9 cellular contexts compared by ENCODE assay signal in genomic region chr1:25502957-25503356, GRCh38. TPM values are rescaled to one million over a fixed set of nuclear protein-coding genes. Genes with fewer than 3 reads are reported as not detected.
DNase-seq lines count a peak whose midpoint lies in the region; ATAC-seq and TF ChIP-seq lines count a peak whose summit lies in the region.
"Had no signal": no experiment of that assay in that cellular context is flagged by ENCODE, and none has a peak within 500 bp of the region (broad histone marks: within the 10 kb centered on the region; RNA-seq: fewer than 3 reads in every experiment).

No MANE protein-coding gene starts in this region.

- peaks cover 29% of the 10 kb centered on the region for H3K4me1 Mint-ChIP-seq in activated naive CD8-positive, alpha-beta T cell (ENCODE audit: low read depth)
- H3K4me1 Mint-ChIP-seq in activated naive CD8-positive, alpha-beta T cell treated with anti-CD3 and anti-CD28 coated beads, Interleukin-2, amount 50 U/mL, for 24 hours, result peaks cover 10% of the 10 kb centered on the region
- H3K4me1 Mint-ChIP-seq in activated T-helper 17 cell treated with anti-CD3 and anti-CD28 coated beads, Interleukin-2, amount 50 U/mL, for 72 hours, result peaks cover 5% of the 10 kb centered on the region
- no peaks in the 10 kb centered on the region for H3K4me1 Mint-ChIP-seq in Calu3 (ENCODE audit: low read depth, unreplicated experiment)

- H3K4me1 ChIP-seq in thoracic aorta (ENCODE audit: control insufficient read depth in 1 of 2, low read depth in 2 of 2), result peaks cover 29 to 78% of the 10 kb centered on the region in 2 donors

- H3K4me3 ChIP-seq in fibroblast of mammary gland (ENCODE audit: control insufficient read depth, low read depth, low read length), result no peak overlapping the region
- H3K4me3 ChIP-seq in thoracic aorta, result no peak overlapping the region
- H3K4me3 ChIP-seq: vagina had no signal

- H3K36me3 ChIP-seq in thoracic aorta, result no peaks in the 10 kb centered on the region

- H3K27me3 ChIP-seq in thoracic aorta (replicated peaks; ENCODE audit: insufficient read depth), result no peaks in the 10 kb centered on the region
- H3K27me3 ChIP-seq: vagina had no signal

- CTCF ChIA-PET in Calu3 (lab: Charles Lee), result no interaction called here

- DNase-seq in activated naive CD8-positive, alpha-beta T cell treated with anti-CD3 and anti-CD28 coated beads, Interleukin-2, amount 50 U/mL, for 24 hours, result no peak
- peak; percentile 12 for DNase-seq in fibroblast of mammary gland (ENCODE audit: low read depth)
- no peak for DNase-seq in thoracic aorta (ENCODE audit: low spot score)
- DNase-seq in Calu3, result no peak
- no peak for DNase-seq in DMS114 treated with DMSO at 0.1 percent for 48 hours (lab: John Stamatoyannopoulos, UW; ENCODE audit: unreplicated experiment)
- no peak for DNase-seq in cerebellar nuclear complex (lab: John Stamatoyannopoulos, UW)

- H3K4me3 Mint-ChIP-seq in activated naive CD8-positive, alpha-beta T cell, result no peak overlapping the region
- no peak overlapping the region for H3K4me3 Mint-ChIP-seq in activated naive CD8-positive, alpha-beta T cell treated with anti-CD3 and anti-CD28 coated beads, Interleukin-2, amount 50 U/mL, for 24 hours
- H3K4me3 Mint-ChIP-seq in activated T-helper 17 cell treated with anti-CD3 and anti-CD28 coated beads, Interleukin-2, amount 50 U/mL, for 72 hours, result no peak overlapping the region
- H3K4me3 Mint-ChIP-seq in Calu3 (ENCODE audit: low read depth, unreplicated experiment), result no peak overlapping the region

- no peaks in the 10 kb centered on the region for H3K9me3 Mint-ChIP-seq in activated naive CD8-positive, alpha-beta T cell (ENCODE audit: low read depth)
- H3K9me3 Mint-ChIP-seq in activated naive CD8-positive, alpha-beta T cell treated with anti-CD3 and anti-CD28 coated beads, Interleukin-2, amount 50 U/mL, for 24 hours, result no peaks in the 10 kb centered on the region
- H3K9me3 Mint-ChIP-seq in activated T-helper 17 cell treated with anti-CD3 and anti-CD28 coated beads, Interleukin-2, amount 50 U/mL, for 72 hours, result no peaks in the 10 kb centered on the region
- H3K9me3 Mint-ChIP-seq in Calu3 (ENCODE audit: low read depth, unreplicated experiment), result no peaks in the 10 kb centered on the region

- no TSS peak for BruUV-seq in Calu3 (replicated peaks; lab: Mats Ljungman, UMichigan)

- H3K27ac Mint-ChIP-seq in activated naive CD8-positive, alpha-beta T cell, result peak overlapping the region; percentile 54
- no peak overlapping the region for H3K27ac Mint-ChIP-seq in activated naive CD8-positive, alpha-beta T cell treated with anti-CD3 and anti-CD28 coated beads, Interleukin-2, amount 50 U/mL, for 24 hours
- peak overlapping the region; percentile 53 for H3K27ac Mint-ChIP-seq in activated T-helper 17 cell treated with anti-CD3 and anti-CD28 coated beads, Interleukin-2, amount 50 U/mL, for 72 hours
- no peak overlapping the region for H3K27ac Mint-ChIP-seq in Calu3 (ENCODE audit: unreplicated experiment)

- no peaks in the 10 kb centered on the region for H3K27me3 Mint-ChIP-seq in activated naive CD8-positive, alpha-beta T cell
- H3K27me3 Mint-ChIP-seq in activated naive CD8-positive, alpha-beta T cell treated with anti-CD3 and anti-CD28 coated beads, Interleukin-2, amount 50 U/mL, for 24 hours, result no peaks in the 10 kb centered on the region
- no peaks in the 10 kb centered on the region for H3K27me3 Mint-ChIP-seq in activated T-helper 17 cell treated with anti-CD3 and anti-CD28 coated beads, Interleukin-2, amount 50 U/mL, for 72 hours
- no peaks in the 10 kb centered on the region for H3K27me3 Mint-ChIP-seq in Calu3 (ENCODE audit: unreplicated experiment)

- H3K36me3 Mint-ChIP-seq in activated naive CD8-positive, alpha-beta T cell, result no peaks in the 10 kb centered on the region
- peaks cover 3% of the 10 kb centered on the region for H3K36me3 Mint-ChIP-seq in activated naive CD8-positive, alpha-beta T cell treated with anti-CD3 and anti-CD28 coated beads, Interleukin-2, amount 50 U/mL, for 24 hours (ENCODE audit: low read depth)
- peaks cover 28% of the 10 kb centered on the region for H3K36me3 Mint-ChIP-seq in activated T-helper 17 cell treated with anti-CD3 and anti-CD28 coated beads, Interleukin-2, amount 50 U/mL, for 72 hours (ENCODE audit: low read depth)
- H3K36me3 Mint-ChIP-seq in Calu3 (ENCODE audit: insufficient read depth, unreplicated experiment), result peaks cover 11% of the 10 kb centered on the region

- H3K27ac ChIP-seq in thoracic aorta, result peak overlapping the region; percentile 33 to 46
- H3K27ac ChIP-seq: vagina had no signal

- no peak for ATAC-seq in activated naive CD8-positive, alpha-beta T cell treated with anti-CD3 and anti-CD28 coated beads, Interleukin-2, amount 50 U/mL, for 24 hours
- ATAC-seq in activated T-helper 17 cell treated with anti-CD3 and anti-CD28 coated beads, Interleukin-2, amount 50 U/mL, for 72 hours (replicated peaks), result no peak
- ATAC-seq in thoracic aorta (ENCODE audit: insufficient number of reproducible peaks, low FRiP score, low read depth), result no peak

- intact Hi-C loops in Calu3 (cut with micrococcal nuclease; ENCODE audit: unreplicated experiment), result loop anchor here (5.0 kb wide), 2 partner anchors 294 to 309 kb away; no protein-coding TSS in a partner anchor

- no peak for TF ChIP-seq CTCF in fibroblast of mammary gland (conservative IDR thresholded peaks at IDR 0.05; ENCODE audit: control insufficient read depth, insufficient read depth, low read depth, low read length)
- no peak for TF ChIP-seq CTCF in thoracic aorta (IDR thresholded peaks at IDR 0.05)
- TF ChIP-seq CTCF in Calu3 (IDR thresholded peaks at IDR 0.05; ENCODE audit: unreplicated experiment), result no peak

- H3K9me3 ChIP-seq in thoracic aorta, result no peaks in the 10 kb centered on the region
- H3K9me3 ChIP-seq: vagina had no signal

RNA-seq across cellular contexts. Expression of gene LDLRAP1, which starts 40.4 kb away (rescaled TPM):
- 10 to 100 TPM in 1 of 2 donors, 1 to 10 TPM in 1; 6.7 to 10.3 TPM for total RNA-seq in activated T-helper 17 cell treated with anti-CD3 and anti-CD28 coated beads, Interleukin-2, amount 50 U/mL, for 72 hours
- total RNA-seq in thoracic aorta (10 to 100 TPM; 35.2 to 55.2 TPM), Calu3 (2022) (8.3 and 12.2 TPM in 2 replicates)

Comparison
In these comparisons a context has a peak if more than half of its experiments do, and no peak if none do; other contexts are left out.
1. H3K27ac Mint-ChIP-seq: peak in activated naive CD8-positive, alpha-beta T cell (single experiment) and activated T-helper 17 cell treated with anti-CD3 and anti-CD28 coated beads, Interleukin-2, amount 50 U/mL, for 72 hours (single experiment); none in activated naive CD8-positive, alpha-beta T cell treated with anti-CD3 and anti-CD28 coated beads, Interleukin-2, amount 50 U/mL, for 24 hours (single experiment) and Calu3 (single experiment).